Comparison of ENCODE assay signal across 30 cellular contexts in the genomic region with DNA sequence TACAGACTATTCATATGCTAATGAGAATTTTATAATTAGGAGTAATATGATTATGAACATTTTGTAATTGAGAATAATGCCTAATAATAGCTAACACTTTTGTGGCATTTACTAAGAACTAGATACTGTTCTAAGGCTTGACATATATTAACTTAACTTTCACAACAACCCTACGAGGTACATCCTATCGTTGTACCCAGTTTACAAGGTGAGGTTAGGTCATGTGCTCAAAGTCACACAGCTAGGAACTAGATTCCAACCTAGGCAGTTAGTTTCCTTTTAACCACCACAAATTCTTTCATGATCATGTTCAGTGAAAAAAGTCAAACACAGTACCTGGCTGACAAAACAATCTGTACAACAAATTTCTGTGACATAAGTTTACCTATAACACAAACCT.
"Had no signal": no experiment of that assay in that cellular context is flagged by ENCODE, and none has a peak within 500 bp of the region (broad histone marks: within the 10 kb centered on the region; RNA-seq: fewer than 3 reads in every experiment).

No MANE protein-coding gene starts in this region.

- ATAC-seq: activated CD8-positive, alpha-beta T cell treated with anti-CD3 and anti-CD28 coated beads for 36 hours; activated T-cell treated with anti-CD3 and anti-CD28 coated beads, Interleukin-2, amount 50 U/mL, for 72 hours; activated T-helper 17 cell treated with anti-CD3 and anti-CD28 coated beads, Interleukin-2, amount 50 U/mL, for 72 hours; PC-3 had no signal

- DNase-seq: activated CD4-positive, alpha-beta T cell treated with anti-CD3 and anti-CD28 coated beads, Interleukin-2, amount 10 ng/mL, durations not matched to agents 24 days and 14 days; activated CD4-positive, alpha-beta T cell treated with anti-CD3 and anti-CD28 coated beads, Interleukin-2, amount 50 U/mL, for 4 hours; activated CD8-positive, alpha-beta T cell treated with anti-CD3 and anti-CD28 coated beads for 36 hours; activated effector memory CD4-positive, alpha-beta T cell treated with anti-CD3 and anti-CD28 coated beads, Interleukin-2, amount 50 U/mL, for 16 hours; activated naive CD4-positive, alpha-beta T cell; activated naive CD4-positive, alpha-beta T cell treated with anti-CD3 and anti-CD28 coated beads, Interleukin-2, amount 50 U/mL, for 16 hours; activated naive CD8-positive, alpha-beta T cell treated with anti-CD3 and anti-CD28 coated beads for 36 hours; activated T-cell treated with anti-CD3 and anti-CD28 coated beads, Interleukin-2, amount 50 U/mL, for 1 hour; activated T-cell treated with anti-CD3 and anti-CD28 coated beads, Interleukin-2, amount 50 U/mL, for 72 hours; amniotic stem cell; aorta; brain microvascular endothelial cell; MM.1S; MV-4-11; NCI-H1092; NCI-H1436 treated with DMSO at 0.1 percent for 48 hours; NCI-H187; NCI-H2029 treated with DMSO at 0.1 percent for 48 hours; NCI-H2107; NCI-H2171; NCI-H510A; NCI-H526; NCI-H748 treated with DMSO at 0.1 percent for 48 hours; NK-92 treated with Interleukin-12 subunit alpha and Interleukin-12 subunit beta, amount 100 ng/mL, for 24 hours; PC-3; SHP77; SK-N-SH had no signal

- H3K27ac ChIP-seq: brain microvascular endothelial cell, SJSA1 had no signal

- H3K9ac ChIP-seq: SK-N-SH had no signal

- FAIRE-seq: TTC549 had no signal

- H3K4me3 ChIP-seq: SJSA1 had no signal

- H3K36me3 ChIP-seq: brain microvascular endothelial cell, SJSA1 had no signal

- H3K9me3 ChIP-seq: SJSA1 had no signal

- H3K27me3 ChIP-seq: brain microvascular endothelial cell, SJSA1 had no signal

- H3K4me2 ChIP-seq: SK-N-SH had no signal
